Comparison of ENCODE assay signal across 8 cellular contexts in the genomic region with DNA sequence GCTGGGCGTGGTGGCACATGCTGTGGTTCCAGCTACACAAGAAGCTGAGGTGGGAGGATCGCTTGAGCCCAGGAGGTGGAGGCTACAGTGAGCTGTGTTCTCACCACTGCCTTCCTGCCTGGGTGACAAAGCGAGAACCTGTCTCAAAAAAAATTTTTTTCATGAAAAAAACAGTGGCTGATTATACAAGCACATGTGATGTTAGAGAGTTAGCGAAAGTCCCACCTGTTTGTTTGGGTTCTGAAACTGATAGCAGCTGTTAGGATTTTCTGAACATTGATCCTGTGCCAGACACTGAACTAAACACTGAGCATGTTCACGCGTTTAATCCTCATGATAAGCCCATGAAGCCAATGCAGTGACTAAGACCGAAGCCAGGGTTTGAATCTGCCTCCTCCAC. TPM values are rescaled to one million over a fixed set of nuclear protein-coding genes. Genes with fewer than 3 reads are reported as not detected.
DNase-seq lines count a peak whose midpoint lies in the region; ATAC-seq, FAIRE-seq and TF ChIP-seq lines count a peak whose summit lies in the region.
"Not testable (repeated sequence)": the region's sequence is repeated elsewhere in the genome, so short reads cannot be mapped to it uniquely, and the experiment has no call there.

No MANE protein-coding gene starts in this region.

- DNase-seq in CD4-positive, CD25-positive, alpha-beta regulatory T cell: peak in 2 of 3 donors; percentile 55 to 61
- DNase-seq in T-helper 17 cell; HepG2 (ENCODE audit: low spot score): not testable (repeated sequence)
- peak; percentile 44 for DNase-seq in activated T-helper 1 cell treated with anti-CD3 and anti-CD28 coated beads, Interleukin-12 subunit alpha, Interleukin-12 subunit beta, Interleukin-2, Interleukin-4 antibody, amounts not matched to agents 30 ng/mL and 10 ng/mL and 1 ng/mL, durations not matched to agents 14 hours and 24 hours and 36 hours (ENCODE audit: low spot score)

- H3K27me3 ChIP-seq in CD4-positive, CD25-positive, alpha-beta regulatory T cell (ENCODE audit: control insufficient read depth, insufficient read depth, low read length); HepG2 (ENCODE audit: control insufficient read depth in 1 of 2, insufficient read depth in 2 of 2, low read length in 2 of 2): not testable (repeated sequence)

- H3K4me1 ChIP-seq in CD4-positive, CD25-positive, alpha-beta regulatory T cell (ENCODE audit: control insufficient read depth, insufficient read depth, low read length, poor library complexity, severe bottlenecking); HepG2 (ENCODE audit: insufficient read depth, low read length): not testable (repeated sequence)

- not testable (repeated sequence) for TF ChIP-seq EP300 in HepG2 (IDR thresholded peaks at IDR 0.05; ENCODE audit: low read depth in 2 of 2, low read length in 2 of 2); HepG2 (CRISPR knock-in tag; IDR thresholded peaks at IDR 0.05; ENCODE audit: borderline replicate concordance)

- not testable (repeated sequence) for FAIRE-seq in HepG2 (lab: Jason Lieb, UNC)

- intact Hi-C loops in activated T-helper 1 cell treated with anti-CD3 and anti-CD28 coated beads, Interleukin-12 subunit alpha, Interleukin-12 subunit beta, Interleukin-2, Interleukin-4 antibody, amounts not matched to agents 30 ng/mL and 10 ng/mL and 1 ng/mL, durations not matched to agents 14 hours and 24 hours and 36 hours (cut with micrococcal nuclease); HepG2 (cut with micrococcal nuclease; ENCODE audit: unreplicated experiment): not testable (repeated sequence)

- BruUV-seq in HepG2 (replicated peaks; lab: Mats Ljungman, UMichigan): not testable (repeated sequence)

- H2AFZ ChIP-seq in HepG2 (ENCODE audit: low read length): not testable (repeated sequence)

- H4K20me1 ChIP-seq in HepG2 (ENCODE audit: insufficient read depth, low read length): not testable (repeated sequence)

- TF ChIP-seq POLR2A in HepG2 (IDR thresholded peaks at IDR 0.05; ENCODE audit: insufficient read depth in 1 of 2, low read depth in 2 of 2, low read length in 2 of 2): not testable (repeated sequence)

- not testable (repeated sequence) for H3K36me3 ChIP-seq in CD4-positive, CD25-positive, alpha-beta regulatory T cell (ENCODE audit: control insufficient read depth, insufficient read depth, low read length); HepG2 (replicated peaks in 1 of 2; ENCODE audit: control insufficient read depth in 1 of 2, insufficient read depth in 2 of 2, low read length in 2 of 2)

- H3K4me3 Mint-ChIP-seq in CD4-positive, CD25-positive, alpha-beta regulatory T cell: peak overlapping the region in 2 of 4 donors; percentile 8 to 54
- peak overlapping the region; percentile 55 for H3K4me3 Mint-ChIP-seq in T-helper 17 cell
- H3K4me3 Mint-ChIP-seq in activated T-helper 1 cell treated with anti-CD3 and anti-CD28 coated beads, Interleukin-12 subunit alpha, Interleukin-12 subunit beta, Interleukin-2, Interleukin-4 antibody, amounts not matched to agents 30 ng/mL and 10 ng/mL and 1 ng/mL, durations not matched to agents 14 hours and 24 hours and 36 hours: not testable (repeated sequence)

- H3K27me3 Mint-ChIP-seq in CD4-positive, CD25-positive, alpha-beta regulatory T cell; T-helper 17 cell; activated T-helper 1 cell treated with anti-CD3 and anti-CD28 coated beads, Interleukin-12 subunit alpha, Interleukin-12 subunit beta, Interleukin-2, Interleukin-4 antibody, amounts not matched to agents 30 ng/mL and 10 ng/mL and 1 ng/mL, durations not matched to agents 14 hours and 24 hours and 36 hours (ENCODE audit: insufficient read depth): not testable (repeated sequence)

- not testable (repeated sequence) for H3K9me3 Mint-ChIP-seq in CD4-positive, CD25-positive, alpha-beta regulatory T cell; activated T-helper 1 cell treated with anti-CD3 and anti-CD28 coated beads, Interleukin-12 subunit alpha, Interleukin-12 subunit beta, Interleukin-2, Interleukin-4 antibody, amounts not matched to agents 30 ng/mL and 10 ng/mL and 1 ng/mL, durations not matched to agents 14 hours and 24 hours and 36 hours

- POLR2A ChIA-PET in HepG2 (lab: Yijun Ruan, JAX): not testable (repeated sequence)

- not testable (repeated sequence) for TF ChIP-seq RAD21 in HepG2 (CRISPR knock-in tag; IDR thresholded peaks at IDR 0.05)

- not testable (repeated sequence) for H3K9ac ChIP-seq in HepG2 (ENCODE audit: insufficient read depth, low read depth, low read length)

- not testable (repeated sequence) for TF ChIP-seq CTCF in HepG2 (CRISPR knock-in tag; IDR thresholded peaks at IDR 0.05)

- ATAC-seq in CD4-positive, CD25-positive, alpha-beta regulatory T cell (ENCODE audit: low read depth in 2 of 2): peak; percentile 74 to 86
- peak; percentile 68 for ATAC-seq in GM18868 (IDR thresholded peaks at IDR 0.05; ENCODE audit: unreplicated experiment)
- ATAC-seq in GM21423 (IDR thresholded peaks at IDR 0.05; ENCODE audit: unreplicated experiment): peak; percentile 46
- peak; percentile 77 for ATAC-seq in HG02798 (IDR thresholded peaks at IDR 0.05; ENCODE audit: poor library complexity, unreplicated experiment)
- peak; percentile 54 for ATAC-seq in HG03432 (IDR thresholded peaks at IDR 0.05; ENCODE audit: unreplicated experiment)
- ATAC-seq in T-helper 17 cell: peak; percentile 91
- ATAC-seq in HepG2: 0 out of 3 replicates have a peak, but pooled peaks have one; percentile 14

- H3K4me2 ChIP-seq in HepG2 (ENCODE audit: low read depth, low read length): not testable (repeated sequence)

- 53% methylated on average over 4 of the region's 7 CpGs for WGBS in HepG2 (ENCODE audit: low lambda C conversion rate)

- not testable (repeated sequence) for H3K36me3 Mint-ChIP-seq in CD4-positive, CD25-positive, alpha-beta regulatory T cell; T-helper 17 cell (ENCODE audit: low read depth); activated T-helper 1 cell treated with anti-CD3 and anti-CD28 coated beads, Interleukin-12 subunit alpha, Interleukin-12 subunit beta, Interleukin-2, Interleukin-4 antibody, amounts not matched to agents 30 ng/mL and 10 ng/mL and 1 ng/mL, durations not matched to agents 14 hours and 24 hours and 36 hours (ENCODE audit: low read depth)

- peak overlapping the region in 1 of 3 donors; percentile 52 for H3K27ac Mint-ChIP-seq in CD4-positive, CD25-positive, alpha-beta regulatory T cell
- H3K27ac Mint-ChIP-seq in T-helper 17 cell: peak overlapping the region; percentile 41
- not testable (repeated sequence) for H3K27ac Mint-ChIP-seq in activated T-helper 1 cell treated with anti-CD3 and anti-CD28 coated beads, Interleukin-12 subunit alpha, Interleukin-12 subunit beta, Interleukin-2, Interleukin-4 antibody, amounts not matched to agents 30 ng/mL and 10 ng/mL and 1 ng/mL, durations not matched to agents 14 hours and 24 hours and 36 hours

- H3K79me2 ChIP-seq in HepG2 (ENCODE audit: insufficient read depth, low read length): not testable (repeated sequence)

- not testable (repeated sequence) for H3K9me3 ChIP-seq in CD4-positive, CD25-positive, alpha-beta regulatory T cell (ENCODE audit: control insufficient read depth in 2 of 2, low read length in 2 of 2); T-helper 17 cell (ENCODE audit: control insufficient read depth, low read length, poor library complexity, severe bottlenecking); HepG2 (ENCODE audit: low read length)

- H3K4me1 Mint-ChIP-seq in CD4-positive, CD25-positive, alpha-beta regulatory T cell: peaks cover 0 to 14% (median 1%) of the 10 kb centered on the region in 4 donors
- not testable (repeated sequence) for H3K4me1 Mint-ChIP-seq in T-helper 17 cell
- peaks cover 21% of the 10 kb centered on the region for H3K4me1 Mint-ChIP-seq in activated T-helper 1 cell treated with anti-CD3 and anti-CD28 coated beads, Interleukin-12 subunit alpha, Interleukin-12 subunit beta, Interleukin-2, Interleukin-4 antibody, amounts not matched to agents 30 ng/mL and 10 ng/mL and 1 ng/mL, durations not matched to agents 14 hours and 24 hours and 36 hours (ENCODE audit: low read depth)

- not testable (repeated sequence) for H3K27ac ChIP-seq in CD4-positive, CD25-positive, alpha-beta regulatory T cell (ENCODE audit: insufficient read depth, low read length, poor library complexity, severe bottlenecking); HepG2 (ENCODE audit: extremely low read length, insufficient read depth, low read length)

- CTCF ChIA-PET in HepG2 (lab: Yijun Ruan, JAX; ENCODE audit: low intra/inter-chr PET ratio, low total read pairs): not testable (repeated sequence)

- in situ Hi-C loops in HepG2 (cut with HindIII; ENCODE audit: extremely low pct_ligation_motif_present, low pct_unique_long_range_greater_than_20kb): not testable (repeated sequence)

- not testable (repeated sequence) for H3K4me3 ChIP-seq in CD4-positive, CD25-positive, alpha-beta regulatory T cell (ENCODE audit: low read depth, low read length); HepG2 (replicated peaks in 1 of 3; ENCODE audit: insufficient read depth in 1 of 3, low read depth in 2 of 3, low read length in 3 of 3)

RNA-seq across cellular contexts. Expression of a gene that starts 22.9 kb away (rescaled TPM):
- total RNA-seq in CD4-positive, CD25-positive, alpha-beta regulatory T cell: 2,539 TPM
- polyA plus RNA-seq in CD4-positive, CD25-positive, alpha-beta regulatory T cell: 1,000 to 10,000 TPM; 2,846 to 4,681 (median 4,057) TPM
- 1,000 to 10,000 TPM; 3,265 to 3,350 TPM for total RNA-seq in T-helper 17 cell
- total RNA-seq in activated T-helper 1 cell treated with anti-CD3 and anti-CD28 coated beads, Interleukin-12 subunit alpha, Interleukin-12 subunit beta, Interleukin-2, Interleukin-4 antibody, amounts not matched to agents 30 ng/mL and 10 ng/mL and 1 ng/mL, durations not matched to agents 14 hours and 24 hours and 36 hours: 1,849 and 1,857 TPM in 2 replicates
- 5,489 and 6,421 TPM in 2 replicates for total RNA-seq in HepG2 (2016; rRNA removed; fragmentation: Illumina TruSeq; extraction: Trizol)
- 8,046 and 9,031 TPM in 2 replicates for total RNA-seq in HepG2 (2016; cell fraction: cytosol; rRNA removed; fragmentation: Illumina TruSeq; extraction: Trizol; ENCODE audit: low read depth)
- total RNA-seq in HepG2 (2016; cell fraction: insoluble cytoplasmic fraction; rRNA removed; fragmentation: Illumina TruSeq; extraction: Trizol): 5,533 and 6,779 TPM in 2 replicates
- total RNA-seq in HepG2 (2016; cell fraction: membrane; rRNA removed; fragmentation: Illumina TruSeq; extraction: Trizol): 15,303 and 15,847 TPM in 2 replicates
- total RNA-seq in HepG2 (2016; cell fraction: nucleus; rRNA removed; fragmentation: Illumina TruSeq; extraction: Trizol): 1,768 and 1,992 TPM in 2 replicates
- polyA plus RNA-seq in HepG2 (2011; rRNA removed): 8,070 and 9,457 TPM in 2 replicates
- polyA plus RNA-seq in HepG2 (2011; cell fraction: cytosol; rRNA removed): 13,484 and 16,402 TPM in 2 replicates
- 2,439 and 3,146 TPM in 2 replicates for polyA plus RNA-seq in HepG2 (2011; cell fraction: nucleus; rRNA removed)
- 7,540 and 10,455 TPM in 2 replicates for polyA plus RNA-seq in HepG2 (2012)
- 10,067 and 10,790 TPM in 2 replicates for polyA plus RNA-seq in HepG2 (2016; cell fraction: cytosol; fragmentation: Illumina TruSeq; extraction: Trizol; ENCODE audit: low read depth)
- polyA plus RNA-seq in HepG2 (2016; cell fraction: insoluble cytoplasmic fraction; fragmentation: Illumina TruSeq; extraction: Trizol; ENCODE audit: low read depth): 5,820 and 6,347 TPM in 2 replicates
- 12,932 and 13,350 TPM in 2 replicates for polyA plus RNA-seq in HepG2 (2016; cell fraction: membrane; fragmentation: Illumina TruSeq; extraction: Trizol; ENCODE audit: low read depth)
- 3,080 and 3,274 TPM in 2 replicates for polyA plus RNA-seq in HepG2 (2016; cell fraction: nucleus; fragmentation: Illumina TruSeq; extraction: Trizol; ENCODE audit: insufficient read depth, low read depth)
- 955 and 1,060 TPM in 2 replicates for polyA minus RNA-seq in HepG2 (2011; rRNA and poly(A)+ RNA removed; ENCODE audit: low replicate concordance)
- polyA minus RNA-seq in HepG2 (2011; cell fraction: cytosol; rRNA and poly(A)+ RNA removed): 550 and 682 TPM in 2 replicates
- polyA minus RNA-seq in HepG2 (2011; cell fraction: nucleus; rRNA and poly(A)+ RNA removed): 381 and 597 TPM in 2 replicates

RNA-seq across cellular contexts. Expression of a gene that starts 34.1 kb away (rescaled TPM):
- 110 TPM for total RNA-seq in CD4-positive, CD25-positive, alpha-beta regulatory T cell
- polyA plus RNA-seq in CD4-positive, CD25-positive, alpha-beta regulatory T cell: 100 to 1,000 TPM; 279 to 374 (median 304) TPM
- 100 to 1,000 TPM in 1 of 2 donors, 10 to 100 TPM in 1; 99.5 to 104 TPM for total RNA-seq in T-helper 17 cell
- total RNA-seq in activated T-helper 1 cell treated with anti-CD3 and anti-CD28 coated beads, Interleukin-12 subunit alpha, Interleukin-12 subunit beta, Interleukin-2, Interleukin-4 antibody, amounts not matched to agents 30 ng/mL and 10 ng/mL and 1 ng/mL, durations not matched to agents 14 hours and 24 hours and 36 hours: 105 and 109 TPM in 2 replicates
- total RNA-seq in HepG2 (2016; rRNA removed; fragmentation: Illumina TruSeq; extraction: Trizol): 273 and 373 TPM in 2 replicates
- total RNA-seq in HepG2 (2016; cell fraction: cytosol; rRNA removed; fragmentation: Illumina TruSeq; extraction: Trizol; ENCODE audit: low read depth): 62.8 and 68.6 TPM in 2 replicates
- total RNA-seq in HepG2 (2016; cell fraction: insoluble cytoplasmic fraction; rRNA removed; fragmentation: Illumina TruSeq; extraction: Trizol): 270 and 373 TPM in 2 replicates
- 152 and 174 TPM in 2 replicates for total RNA-seq in HepG2 (2016; cell fraction: membrane; rRNA removed; fragmentation: Illumina TruSeq; extraction: Trizol)
- 309 and 367 TPM in 2 replicates for total RNA-seq in HepG2 (2016; cell fraction: nucleus; rRNA removed; fragmentation: Illumina TruSeq; extraction: Trizol)
- 183 and 263 TPM in 2 replicates for polyA plus RNA-seq in HepG2 (2011; rRNA removed)
- 211 and 261 TPM in 2 replicates for polyA plus RNA-seq in HepG2 (2011; cell fraction: cytosol; rRNA removed)
- polyA plus RNA-seq in HepG2 (2011; cell fraction: nucleus; rRNA removed): 71.4 and 76.3 TPM in 2 replicates
- polyA plus RNA-seq in HepG2 (2012): 155 and 252 TPM in 2 replicates
- polyA plus RNA-seq in HepG2 (2016; cell fraction: cytosol; fragmentation: Illumina TruSeq; extraction: Trizol; ENCODE audit: low read depth): 29.0 and 31.7 TPM in 2 replicates
- polyA plus RNA-seq in HepG2 (2016; cell fraction: insoluble cytoplasmic fraction; fragmentation: Illumina TruSeq; extraction: Trizol; ENCODE audit: low read depth): 231 and 253 TPM in 2 replicates
- 67.0 and 74.0 TPM in 2 replicates for polyA plus RNA-seq in HepG2 (2016; cell fraction: membrane; fragmentation: Illumina TruSeq; extraction: Trizol; ENCODE audit: low read depth)
- polyA plus RNA-seq in HepG2 (2016; cell fraction: nucleus; fragmentation: Illumina TruSeq; extraction: Trizol; ENCODE audit: insufficient read depth, low read depth): 404 and 453 TPM in 2 replicates
- polyA minus RNA-seq in HepG2 (2011; rRNA and poly(A)+ RNA removed; ENCODE audit: low replicate concordance): 262 and 330 TPM in 2 replicates
- polyA minus RNA-seq in HepG2 (2011; cell fraction: cytosol; rRNA and poly(A)+ RNA removed): 199 and 232 TPM in 2 replicates
- polyA minus RNA-seq in HepG2 (2011; cell fraction: nucleus; rRNA and poly(A)+ RNA removed): 155 and 156 TPM in 2 replicates

Comparison
In these comparisons a context has a peak if more than half of its experiments do, and no peak if none do; other contexts are left out.
1. ATAC-seq: peak in every context shown above with its lines; median percentile 91 in T-helper 17 cell; 80 in CD4-positive, CD25-positive, alpha-beta regulatory T cell; 77 in HG02798; 68 in GM18868; 54 in HG03432; 46 in GM21423; 14 in HepG2.